In genomic region chr5:141392429-141393198, GRCh38 we compare ENCODE assay signal across 1 cellular context.
TF ChIP-seq lines count a peak whose summit lies in the region.

TSS of gene PCDHGA8 (plus strand) at chr5:141392633. CDS start at chr5:141392814, 181 bp downstream.

TF ChIP-seq in SK-N-SH, 30 proteins besides CTCF, POLR2A, EP300 and RAD21 (continued from another document):
- TF ChIP-seq USF1 (IDR thresholded peaks at IDR 0.05; ENCODE audit: borderline replicate concordance, low read depth) (no peak), MEF2A (IDR thresholded peaks at IDR 0.05; ENCODE audit: borderline replicate concordance, low read depth) (no peak), RFX5 (IDR thresholded peaks at IDR 0.05; ENCODE audit: low read length) (no peak), CHD2 (IDR thresholded peaks at IDR 0.05; ENCODE audit: low read length, partially characterized antibody) (no peak), GABPA (IDR thresholded peaks at IDR 0.05; ENCODE audit: low read depth) (no peak), SIN3A (IDR thresholded peaks at IDR 0.05; ENCODE audit: borderline replicate concordance, low read depth, low read length) (no peak), YY1 (IDR thresholded peaks at IDR 0.05; ENCODE audit: low read depth) (no peak), NFIC (IDR thresholded peaks at IDR 0.05; ENCODE audit: borderline replicate concordance) (no peak), TAF1 (IDR thresholded peaks at IDR 0.05; ENCODE audit: borderline replicate concordance, low read depth, low read length) (no peak)
- TF ChIP-seq, protein P1, sequence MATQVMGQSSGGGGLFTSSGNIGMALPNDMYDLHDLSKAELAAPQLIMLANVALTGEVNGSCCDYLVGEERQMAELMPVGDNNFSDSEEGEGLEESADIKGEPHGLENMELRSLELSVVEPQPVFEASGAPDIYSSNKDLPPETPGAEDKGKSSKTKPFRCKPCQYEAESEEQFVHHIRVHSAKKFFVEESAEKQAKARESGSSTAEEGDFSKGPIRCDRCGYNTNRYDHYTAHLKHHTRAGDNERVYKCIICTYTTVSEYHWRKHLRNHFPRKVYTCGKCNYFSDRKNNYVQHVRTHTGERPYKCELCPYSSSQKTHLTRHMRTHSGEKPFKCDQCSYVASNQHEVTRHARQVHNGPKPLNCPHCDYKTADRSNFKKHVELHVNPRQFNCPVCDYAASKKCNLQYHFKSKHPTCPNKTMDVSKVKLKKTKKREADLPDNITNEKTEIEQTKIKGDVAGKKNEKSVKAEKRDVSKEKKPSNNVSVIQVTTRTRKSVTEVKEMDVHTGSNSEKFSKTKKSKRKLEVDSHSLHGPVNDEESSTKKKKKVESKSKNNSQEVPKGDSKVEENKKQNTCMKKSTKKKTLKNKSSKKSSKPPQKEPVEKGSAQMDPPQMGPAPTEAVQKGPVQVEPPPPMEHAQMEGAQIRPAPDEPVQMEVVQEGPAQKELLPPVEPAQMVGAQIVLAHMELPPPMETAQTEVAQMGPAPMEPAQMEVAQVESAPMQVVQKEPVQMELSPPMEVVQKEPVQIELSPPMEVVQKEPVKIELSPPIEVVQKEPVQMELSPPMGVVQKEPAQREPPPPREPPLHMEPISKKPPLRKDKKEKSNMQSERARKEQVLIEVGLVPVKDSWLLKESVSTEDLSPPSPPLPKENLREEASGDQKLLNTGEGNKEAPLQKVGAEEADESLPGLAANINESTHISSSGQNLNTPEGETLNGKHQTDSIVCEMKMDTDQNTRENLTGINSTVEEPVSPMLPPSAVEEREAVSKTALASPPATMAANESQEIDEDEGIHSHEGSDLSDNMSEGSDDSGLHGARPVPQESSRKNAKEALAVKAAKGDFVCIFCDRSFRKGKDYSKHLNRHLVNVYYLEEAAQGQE (IDR thresholded peaks at IDR 0.05; ENCODE audit: low read depth, low read length) = no peak
- TF ChIP-seq, protein P2, sequence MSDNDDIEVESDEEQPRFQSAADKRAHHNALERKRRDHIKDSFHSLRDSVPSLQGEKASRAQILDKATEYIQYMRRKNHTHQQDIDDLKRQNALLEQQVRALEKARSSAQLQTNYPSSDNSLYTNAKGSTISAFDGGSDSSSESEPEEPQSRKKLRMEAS (IDR thresholded peaks at IDR 0.05; ENCODE audit: low read depth) = no peak
